ENCODE assay signal across 13 cellular contexts in the genomic region with DNA sequence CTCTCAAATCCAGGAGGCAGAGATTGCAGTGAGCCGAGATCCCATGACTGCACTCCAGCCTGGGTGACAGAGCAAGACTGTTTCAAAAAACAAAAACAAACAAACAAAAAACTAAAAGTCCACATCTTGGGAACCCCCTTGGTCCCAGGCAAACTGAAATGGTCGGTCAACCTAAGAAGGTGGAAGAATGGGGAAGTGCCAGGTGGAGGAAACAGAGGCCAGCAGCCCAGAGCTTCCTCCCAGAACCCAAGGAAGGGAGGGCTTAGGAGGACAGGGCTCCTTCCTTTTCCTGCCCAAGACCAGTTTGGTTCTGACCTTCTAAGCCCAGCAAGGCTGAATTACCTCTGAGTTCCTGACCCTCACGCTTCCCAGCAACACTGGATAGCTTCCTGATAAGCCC.
DNase-seq lines count a peak whose midpoint lies in the region; ATAC-seq and TF ChIP-seq lines count a peak whose summit lies in the region.
"Had no signal": no experiment of that assay in that cellular context is flagged by ENCODE, and none has a peak within 500 bp of the region (broad histone marks: within the 10 kb centered on the region; RNA-seq: fewer than 3 reads in every experiment).

No MANE protein-coding gene starts in this region.

- no peaks in the 10 kb centered on the region for H3K27me3 ChIP-seq in CD4-positive, alpha-beta memory T cell (ENCODE audit: insufficient read depth, low read length)
- H3K27me3 ChIP-seq in GM23248 (replicated peaks; ENCODE audit: insufficient read depth) (no peaks in the 10 kb centered on the region), tibial nerve (no peaks in the 10 kb centered on the region)
- H3K27me3 ChIP-seq: brain microvascular endothelial cell had no signal

- TF ChIP-seq CTCF in activated B cell treated with CpG ODN at 0.5 μM for 24 hours (IDR thresholded peaks at IDR 0.05) (no peak), tibial nerve (IDR thresholded peaks at IDR 0.05) (no peak)

- peaks cover 41 to 67% (median 50%) of the 10 kb centered on the region in 4 donors for H3K4me1 Mint-ChIP-seq in CD4-positive, alpha-beta memory T cell
- peaks cover 62% of the 10 kb centered on the region for H3K4me1 Mint-ChIP-seq in activated B cell treated with CpG ODN at 0.5 μM for 24 hours
- H3K4me1 Mint-ChIP-seq in memory B cell = peaks cover 49% of the 10 kb centered on the region
- H3K4me1 Mint-ChIP-seq: nephron had no signal

- POLR2A ChIA-PET in CD4-positive, alpha-beta memory T cell (lab: Charles Lee; ENCODE audit: partially characterized antibody) = interaction anchor here (1.0 to 2.6 kb wide), 4 partner anchors 9 to 121 kb away, joined by 3 to 25 read pairs (median 9); partner anchors contain the start of gene FUT8
- POLR2A ChIA-PET in activated B cell treated with CpG ODN at 0.5 μM for 24 hours (lab: Charles Lee) = interaction anchor here (0.7 to 10.5 kb wide), 7 partner anchors 12 to 122 kb away, joined by 3 to 183 read pairs (median 9); partner anchors contain the start of gene FUT8

- no peak overlapping the region for H3K4me3 ChIP-seq in CD4-positive, alpha-beta memory T cell (ENCODE audit: low read length in 2 of 2)
- H3K4me3 ChIP-seq in GM23248 = no peak overlapping the region
- H3K4me3 ChIP-seq in tibial nerve = no peak overlapping the region

- 79 to 86% methylated on average over 3 of the region's 3 CpGs for WGBS in GM23248 (ENCODE audit: low coverage in 1 of 2, low lambda C conversion rate in 2 of 2, missing lambda C conversion rate in 2 of 2), 2 experiments
- 69 to 81% methylated on average over 3 of the region's 3 CpGs for WGBS in tibial nerve, 2 donors

- ATAC-seq in activated B cell treated with CpG ODN at 0.5 μM for 24 hours (ENCODE audit: low read depth) (no peak), memory B cell (ENCODE audit: low read depth) (no peak), GM18502 (IDR thresholded peaks at IDR 0.05; ENCODE audit: poor library complexity, unreplicated experiment) (no peak), GM19324 (IDR thresholded peaks at IDR 0.05; ENCODE audit: low FRiP score, unreplicated experiment) (no peak)

- H3K27ac Mint-ChIP-seq in CD4-positive, alpha-beta memory T cell = peak overlapping the region; percentile 10 to 88 (median 63)
- H3K27ac Mint-ChIP-seq in activated B cell treated with CpG ODN at 0.5 μM for 24 hours (peak overlapping the region; percentile 77), memory B cell (peak overlapping the region; percentile 86)
- H3K27ac Mint-ChIP-seq: nephron had no signal

- no peaks in the 10 kb centered on the region for H3K36me3 Mint-ChIP-seq in CD4-positive, alpha-beta memory T cell
- H3K36me3 Mint-ChIP-seq in activated B cell treated with CpG ODN at 0.5 μM for 24 hours (ENCODE audit: low read depth) = peaks cover 11% of the 10 kb centered on the region
- H3K36me3 Mint-ChIP-seq in memory B cell = peaks cover 27% of the 10 kb centered on the region
- H3K36me3 Mint-ChIP-seq: CD4-positive, CD25-positive, alpha-beta regulatory T cell had no signal

- TF ChIP-seq POLR2A in tibial nerve (IDR thresholded peaks at IDR 0.05) = no peak

- TF ChIP-seq EP300 in tibial nerve (IDR thresholded peaks at IDR 0.05) = no peak

- no peaks in the 10 kb centered on the region for H3K9me3 ChIP-seq in CD4-positive, alpha-beta memory T cell (ENCODE audit: control insufficient read depth in 1 of 2, low read length in 2 of 2)
- no peaks in the 10 kb centered on the region for H3K9me3 ChIP-seq in GM23248 (ENCODE audit: low read depth)
- H3K9me3 ChIP-seq in tibial nerve = no peaks in the 10 kb centered on the region

- no peaks in the 10 kb centered on the region for H3K36me3 ChIP-seq in CD4-positive, alpha-beta memory T cell (ENCODE audit: insufficient read depth, low read length)
- H3K36me3 ChIP-seq in GM23248 (ENCODE audit: low read depth) (no peaks in the 10 kb centered on the region), tibial nerve (no peaks in the 10 kb centered on the region)
- H3K36me3 ChIP-seq: brain microvascular endothelial cell had no signal

- no peak overlapping the region for H3K27ac ChIP-seq in CD4-positive, alpha-beta memory T cell (ENCODE audit: low read depth, low read length)
- H3K27ac ChIP-seq in GM23248 (peak overlapping the region; percentile 29), tibial nerve (no peak overlapping the region)
- H3K27ac ChIP-seq: brain microvascular endothelial cell had no signal

- peak overlapping the region; percentile 8; the same call in 1 of the 2 replicates for H3K9ac ChIP-seq in GM23248

- CTCF ChIA-PET in CD4-positive, alpha-beta memory T cell (lab: Charles Lee; ENCODE audit: partially characterized antibody) = interaction anchor here (1.0 to 1.4 kb wide), 5 partner anchors 31 to 533 kb away, joined by 3 to 6 read pairs (median 3); no protein-coding TSS in a partner anchor
- CTCF ChIA-PET in activated B cell treated with CpG ODN at 0.5 μM for 24 hours (lab: Charles Lee) = interaction anchor here (1.4 to 8.3 kb wide), 4 partner anchors 9 to 668 kb away, joined by 3 to 114 read pairs (median 4); partner anchors contain the start of gene FUT8

- no peaks in the 10 kb centered on the region for H3K79me2 ChIP-seq in GM23248 (ENCODE audit: insufficient read depth)

- H2AFZ ChIP-seq in GM23248 = no peak overlapping the region

- peaks cover 7% of the 10 kb centered on the region; the same call in 1 of the 2 replicates for H3F3A ChIP-seq in GM23248 (ENCODE audit: insufficient read depth)

- peaks cover 61% of the 10 kb centered on the region for H3K4me1 ChIP-seq in CD4-positive, alpha-beta memory T cell (ENCODE audit: insufficient read depth, low read length)
- H3K4me1 ChIP-seq in GM23248 (ENCODE audit: insufficient read depth) (peaks cover 17% of the 10 kb centered on the region), tibial nerve (peaks cover 0 to 9% (median 0%) of the 10 kb centered on the region in 4 donors)

- no peaks in the 10 kb centered on the region for H3K9me2 ChIP-seq in GM23248 (ENCODE audit: insufficient read depth)

- no peaks in the 10 kb centered on the region for H4K20me1 ChIP-seq in GM23248 (ENCODE audit: insufficient read depth)

- intact Hi-C loops in CD4-positive, alpha-beta memory T cell (cut with micrococcal nuclease) = no loop called here
- intact Hi-C loops in activated B cell treated with CpG ODN at 0.5 μM for 24 hours (cut with micrococcal nuclease) = loop anchor here (1.0 kb wide), 2 partner anchors 8 to 24 kb away; no protein-coding TSS in a partner anchor

- H3K27me3 Mint-ChIP-seq in CD4-positive, alpha-beta memory T cell = no peaks in the 10 kb centered on the region
- H3K27me3 Mint-ChIP-seq in activated B cell treated with CpG ODN at 0.5 μM for 24 hours = no peaks in the 10 kb centered on the region
- H3K27me3 Mint-ChIP-seq in memory B cell = no peaks in the 10 kb centered on the region
- H3K27me3 Mint-ChIP-seq: CD4-positive, CD25-positive, alpha-beta regulatory T cell had no signal

- H3K4me2 ChIP-seq in GM23248 (ENCODE audit: unreplicated experiment) = no peak overlapping the region

- in situ Hi-C loops in GM23248 (cut with MboI) = no loop called here

- H3K4me3 Mint-ChIP-seq in CD4-positive, alpha-beta memory T cell = peak overlapping the region in 4 of 8 donors; percentile 39 to 74 (median 68)
- H3K4me3 Mint-ChIP-seq in activated B cell treated with CpG ODN at 0.5 μM for 24 hours (peak overlapping the region; percentile 68), memory B cell (peak overlapping the region; percentile 57)
- H3K4me3 Mint-ChIP-seq: CD4-positive, CD25-positive, alpha-beta regulatory T cell; nephron had no signal

- H3K9me3 Mint-ChIP-seq in CD4-positive, alpha-beta memory T cell = no peaks in the 10 kb centered on the region
- no peaks in the 10 kb centered on the region for H3K9me3 Mint-ChIP-seq in activated B cell treated with CpG ODN at 0.5 μM for 24 hours
- no peaks in the 10 kb centered on the region for H3K9me3 Mint-ChIP-seq in memory B cell
- H3K9me3 Mint-ChIP-seq: nephron had no signal

- no peak for DNase-seq in CD4-positive, alpha-beta memory T cell
- DNase-seq in GM23248 (no peak), activated B cell treated with CpG ODN at 0.5 μM for 24 hours (no peak), memory B cell (ENCODE audit: low spot score in 2 of 2) (no peak), tibial nerve (ENCODE audit: low spot score in 2 of 2) (no peak)
- DNase-seq: activated CD4-positive, alpha-beta T cell treated with anti-CD3 and anti-CD28 coated beads for 1 hour; GF-D8; NCI-H1417 had no signal
